In the genomic region with DNA sequence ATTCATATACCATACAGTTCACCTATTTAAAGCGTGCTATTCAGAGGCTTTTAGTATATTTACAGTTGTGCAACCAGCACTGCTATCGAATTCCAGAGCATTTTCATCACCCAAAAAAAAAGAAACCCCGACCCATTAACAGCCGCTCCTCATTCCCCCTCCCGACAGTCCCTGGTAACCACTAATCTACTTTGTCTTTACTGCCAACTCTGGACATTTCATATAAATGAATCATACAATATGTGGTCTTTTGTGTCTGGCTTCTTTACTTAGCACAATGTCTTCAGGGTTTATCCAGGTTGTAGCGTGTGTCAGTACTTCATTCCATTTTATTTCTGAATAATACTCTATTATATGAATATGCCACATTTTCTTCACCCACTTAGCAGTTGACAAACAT, we compare ENCODE assay signal across 1 cellular context.
TF ChIP-seq lines count a peak whose summit lies in the region.

No MANE protein-coding gene starts in this region.

TF ChIP-seq in SK-N-SH, 30 proteins besides CTCF, POLR2A, EP300 and RAD21 (continued from another document):
- TF ChIP-seq, protein P1, sequence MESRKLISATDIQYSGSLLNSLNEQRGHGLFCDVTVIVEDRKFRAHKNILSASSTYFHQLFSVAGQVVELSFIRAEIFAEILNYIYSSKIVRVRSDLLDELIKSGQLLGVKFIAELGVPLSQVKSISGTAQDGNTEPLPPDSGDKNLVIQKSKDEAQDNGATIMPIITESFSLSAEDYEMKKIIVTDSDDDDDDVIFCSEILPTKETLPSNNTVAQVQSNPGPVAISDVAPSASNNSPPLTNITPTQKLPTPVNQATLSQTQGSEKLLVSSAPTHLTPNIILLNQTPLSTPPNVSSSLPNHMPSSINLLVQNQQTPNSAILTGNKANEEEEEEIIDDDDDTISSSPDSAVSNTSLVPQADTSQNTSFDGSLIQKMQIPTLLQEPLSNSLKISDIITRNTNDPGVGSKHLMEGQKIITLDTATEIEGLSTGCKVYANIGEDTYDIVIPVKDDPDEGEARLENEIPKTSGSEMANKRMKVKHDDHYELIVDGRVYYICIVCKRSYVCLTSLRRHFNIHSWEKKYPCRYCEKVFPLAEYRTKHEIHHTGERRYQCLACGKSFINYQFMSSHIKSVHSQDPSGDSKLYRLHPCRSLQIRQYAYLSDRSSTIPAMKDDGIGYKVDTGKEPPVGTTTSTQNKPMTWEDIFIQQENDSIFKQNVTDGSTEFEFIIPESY (IDR thresholded peaks at IDR 0.05; ENCODE audit: borderline replicate concordance, low read depth): peak; percentile 40; the same call in 1 of the 2 replicates
- TF ChIP-seq, protein P2, sequence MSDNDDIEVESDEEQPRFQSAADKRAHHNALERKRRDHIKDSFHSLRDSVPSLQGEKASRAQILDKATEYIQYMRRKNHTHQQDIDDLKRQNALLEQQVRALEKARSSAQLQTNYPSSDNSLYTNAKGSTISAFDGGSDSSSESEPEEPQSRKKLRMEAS (IDR thresholded peaks at IDR 0.05; ENCODE audit: low read depth): peak; percentile 70; the same call in 1 of the 2 replicates
- no peak for TF ChIP-seq RFX5 (IDR thresholded peaks at IDR 0.05; ENCODE audit: low read length)
- TF ChIP-seq, protein P3, sequence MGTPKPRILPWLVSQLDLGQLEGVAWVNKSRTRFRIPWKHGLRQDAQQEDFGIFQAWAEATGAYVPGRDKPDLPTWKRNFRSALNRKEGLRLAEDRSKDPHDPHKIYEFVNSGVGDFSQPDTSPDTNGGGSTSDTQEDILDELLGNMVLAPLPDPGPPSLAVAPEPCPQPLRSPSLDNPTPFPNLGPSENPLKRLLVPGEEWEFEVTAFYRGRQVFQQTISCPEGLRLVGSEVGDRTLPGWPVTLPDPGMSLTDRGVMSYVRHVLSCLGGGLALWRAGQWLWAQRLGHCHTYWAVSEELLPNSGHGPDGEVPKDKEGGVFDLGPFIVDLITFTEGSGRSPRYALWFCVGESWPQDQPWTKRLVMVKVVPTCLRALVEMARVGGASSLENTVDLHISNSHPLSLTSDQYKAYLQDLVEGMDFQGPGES (IDR thresholded peaks at IDR 0.05; ENCODE audit: low read depth, low read length): no peak
- no peak for TF ChIP-seq GABPA (IDR thresholded peaks at IDR 0.05; ENCODE audit: low read depth)
- TF ChIP-seq, protein P4, sequence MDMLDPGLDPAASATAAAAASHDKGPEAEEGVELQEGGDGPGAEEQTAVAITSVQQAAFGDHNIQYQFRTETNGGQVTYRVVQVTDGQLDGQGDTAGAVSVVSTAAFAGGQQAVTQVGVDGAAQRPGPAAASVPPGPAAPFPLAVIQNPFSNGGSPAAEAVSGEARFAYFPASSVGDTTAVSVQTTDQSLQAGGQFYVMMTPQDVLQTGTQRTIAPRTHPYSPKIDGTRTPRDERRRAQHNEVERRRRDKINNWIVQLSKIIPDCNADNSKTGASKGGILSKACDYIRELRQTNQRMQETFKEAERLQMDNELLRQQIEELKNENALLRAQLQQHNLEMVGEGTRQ (IDR thresholded peaks at IDR 0.05; ENCODE audit: borderline replicate concordance, low read depth, low read length): no peak
- TF ChIP-seq FOSL2 (IDR thresholded peaks at IDR 0.05; ENCODE audit: borderline replicate concordance, low read depth): peak; percentile 93
- 0 out of 2 replicates have a peak, but pooled peaks have one; percentile 44 for TF ChIP-seq YY1 (IDR thresholded peaks at IDR 0.05; ENCODE audit: low read depth)
- no peak for TF ChIP-seq EZH2phosphoT487 (IDR thresholded peaks at IDR 0.05; ENCODE audit: borderline replicate concordance, low read depth)
- TF ChIP-seq, protein P5, sequence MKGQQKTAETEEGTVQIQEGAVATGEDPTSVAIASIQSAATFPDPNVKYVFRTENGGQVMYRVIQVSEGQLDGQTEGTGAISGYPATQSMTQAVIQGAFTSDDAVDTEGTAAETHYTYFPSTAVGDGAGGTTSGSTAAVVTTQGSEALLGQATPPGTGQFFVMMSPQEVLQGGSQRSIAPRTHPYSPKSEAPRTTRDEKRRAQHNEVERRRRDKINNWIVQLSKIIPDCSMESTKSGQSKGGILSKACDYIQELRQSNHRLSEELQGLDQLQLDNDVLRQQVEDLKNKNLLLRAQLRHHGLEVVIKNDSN (IDR thresholded peaks at IDR 0.05; ENCODE audit: borderline replicate concordance, low read depth): no peak
- TF ChIP-seq FOXM1 (IDR thresholded peaks at IDR 0.05; ENCODE audit: low read depth): peak; percentile 94
- no peak for TF ChIP-seq FOXJ3 (CRISPR knock-in tag; IDR thresholded peaks at IDR 0.05)
- no peak for TF ChIP-seq NRF1 (IDR thresholded peaks at IDR 0.05; ENCODE audit: low read depth, low read length)
- TF ChIP-seq TAF1 (IDR thresholded peaks at IDR 0.05; ENCODE audit: borderline replicate concordance, low read depth, low read length): peak; percentile 44; the same call in 1 of the 2 replicates
- peak; percentile 95 for TF ChIP-seq NFIC (IDR thresholded peaks at IDR 0.05; ENCODE audit: borderline replicate concordance)
- no peak for TF ChIP-seq GATA2 (CRISPR knock-in tag; IDR thresholded peaks at IDR 0.05)
- TF ChIP-seq MEF2A (IDR thresholded peaks at IDR 0.05; ENCODE audit: borderline replicate concordance, low read depth): peak; percentile 75; the same call in 1 of the 2 replicates
